Comparison of ENCODE assay signal across 19 cellular contexts in genomic region chr6:42962096-42962495, GRCh38. TPM values are rescaled to one million over a fixed set of nuclear protein-coding genes. Genes with fewer than 3 reads are reported as not detected.
A peak's percentile ranks its signal among the peaks of the same experiment; 100 is the strongest.
DNase-seq lines count a peak whose midpoint lies in the region; ATAC-seq, FAIRE-seq and TF ChIP-seq lines count a peak whose summit lies in the region.
"Had no signal": no experiment of that assay in that cellular context is flagged by ENCODE, and none has a peak within 500 bp of the region (broad histone marks: within the 10 kb centered on the region; RNA-seq: fewer than 3 reads in every experiment).

No MANE protein-coding gene starts in this region.

- ATAC-seq in right lobe of liver (no peak), HepG2 (no peak), T-helper 17 cell (no peak), HG03045 (IDR thresholded peaks at IDR 0.05; ENCODE audit: unreplicated experiment) (no peak)
- no peak for ATAC-seq in natural killer cell treated with Interleukin-12 subunit alpha and Interleukin-12 subunit beta and Interleukin-15 and Interleukin-18, amount 100 ng/mL, for 72 hours
- ATAC-seq in activated CD8-positive, alpha-beta memory T cell treated with anti-CD3 and anti-CD28 coated beads, Interleukin-2, amount 10 ng/mL, durations not matched to agents 7 days and 5 days: no peak
- ATAC-seq: A549 had no signal

- H3K27ac ChIP-seq in right lobe of liver: peak overlapping the region in 1 of 3 donors; percentile 93
- no peak overlapping the region for H3K27ac ChIP-seq in HepG2 (ENCODE audit: extremely low read length, insufficient read depth, low read length)
- no peak overlapping the region for H3K27ac ChIP-seq in PC-9
- H3K27ac ChIP-seq: A549; BLaER1 treated with 17β-estradiol and CSF1 and Interleukin-3, amounts not matched to agents 10 nM and 100 nM; KMS-11 had no signal

- TF ChIP-seq POLR2A in right lobe of liver (IDR thresholded peaks at IDR 0.05): no peak
- no peak for TF ChIP-seq POLR2A in HepG2 (IDR thresholded peaks at IDR 0.05; ENCODE audit: insufficient read depth in 1 of 2, low read depth in 2 of 2, low read length in 2 of 2)

- no peak for TF ChIP-seq EP300 in HepG2 (IDR thresholded peaks at IDR 0.05; ENCODE audit: low read depth in 2 of 2, low read length in 2 of 2)
- no peak for TF ChIP-seq EP300 in HepG2 (CRISPR knock-in tag; IDR thresholded peaks at IDR 0.05; ENCODE audit: borderline replicate concordance)

- H3K36me3 ChIP-seq in right lobe of liver (peaks cover 0 to 42% (median 18%) of the 10 kb centered on the region in 4 donors), HepG2 (replicated peaks in 1 of 2; ENCODE audit: control insufficient read depth in 1 of 2, insufficient read depth in 2 of 2, low read length in 2 of 2) (0 out of 5 replicates have a peak, but pooled peaks cover 0 to 1% of the 10 kb centered on the region in 2 experiments), PC-9 (ENCODE audit: low read depth) (no peaks in the 10 kb centered on the region; the same call in 1 of the 2 replicates)

- POLR2A ChIA-PET in HepG2 (lab: Yijun Ruan, JAX): interaction anchor here (0.7 to 4.3 kb wide), 3 partner anchors 23 to 213 kb away, joined by 3 to 36 read pairs (median 13); partner anchors contain the start of gene CNPY3
- POLR2A ChIA-PET in PC-9 (lab: Charles Lee; ENCODE audit: unreplicated experiment): no interaction called here

- no peaks in the 10 kb centered on the region for H3K27me3 Mint-ChIP-seq in T-helper 17 cell
- H3K27me3 Mint-ChIP-seq in natural killer cell treated with Interleukin-12 subunit alpha and Interleukin-12 subunit beta and Interleukin-15 and Interleukin-18, amount 100 ng/mL, for 72 hours: peaks cover 7 to 8% of the 10 kb centered on the region in 2 donors
- peaks cover 7% of the 10 kb centered on the region for H3K27me3 Mint-ChIP-seq in activated CD8-positive, alpha-beta memory T cell treated with anti-CD3 and anti-CD28 coated beads, Interleukin-2, amount 10 ng/mL, durations not matched to agents 7 days and 5 days

- no peaks in the 10 kb centered on the region for H3K9me2 ChIP-seq in PC-9 (ENCODE audit: insufficient read depth)

- H3K9ac ChIP-seq in HepG2 (ENCODE audit: insufficient read depth, low read depth, low read length): no peak overlapping the region
- H3K9ac ChIP-seq: KMS-11 had no signal

- H4K20me1 ChIP-seq in HepG2 (ENCODE audit: insufficient read depth, low read length): no peaks in the 10 kb centered on the region
- no peaks in the 10 kb centered on the region for H4K20me1 ChIP-seq in PC-9 (ENCODE audit: insufficient read depth)

- TF ChIP-seq CTCF in right lobe of liver (IDR thresholded peaks at IDR 0.05) (no peak), HepG2 (CRISPR knock-in tag; IDR thresholded peaks at IDR 0.05) (no peak), PC-9 (conservative IDR thresholded peaks at IDR 0.05) (no peak)

- no peak overlapping the region for H3K4me2 ChIP-seq in HepG2 (ENCODE audit: low read depth, low read length)
- no peak overlapping the region for H3K4me2 ChIP-seq in PC-9
- H3K4me2 ChIP-seq: A549; BLaER1 treated with 17β-estradiol and CSF1 and Interleukin-3, amounts not matched to agents 10 nM and 100 nM; KMS-11 had no signal

- H3K4me3 ChIP-seq in right lobe of liver (peak overlapping the region in 2 of 3 donors; percentile 86 to 93), HepG2 (replicated peaks in 1 of 3; ENCODE audit: insufficient read depth in 1 of 3, low read depth in 2 of 3, low read length in 3 of 3) (no peak overlapping the region), PC-9 (no peak overlapping the region)
- H3K4me3 ChIP-seq: A549; BLaER1 treated with 17β-estradiol and CSF1 and Interleukin-3, amounts not matched to agents 10 nM and 100 nM had no signal

- CTCF ChIA-PET in HepG2 (lab: Yijun Ruan, JAX; ENCODE audit: low intra/inter-chr PET ratio, low total read pairs): no interaction called here
- CTCF ChIA-PET in activated CD8-positive, alpha-beta memory T cell treated with anti-CD3 and anti-CD28 coated beads, Interleukin-2, amount 10 ng/mL, durations not matched to agents 7 days and 5 days (lab: Charles Lee): no interaction called here
- CTCF ChIA-PET in PC-9 (lab: Charles Lee): no interaction called here

- no peak overlapping the region for H3K27ac Mint-ChIP-seq in T-helper 17 cell
- no peak overlapping the region for H3K27ac Mint-ChIP-seq in natural killer cell treated with Interleukin-12 subunit alpha and Interleukin-12 subunit beta and Interleukin-15 and Interleukin-18, amount 100 ng/mL, for 72 hours
- H3K27ac Mint-ChIP-seq in activated CD8-positive, alpha-beta memory T cell treated with anti-CD3 and anti-CD28 coated beads, Interleukin-2, amount 10 ng/mL, durations not matched to agents 7 days and 5 days: no peak overlapping the region

- no peaks in the 10 kb centered on the region for H3K9me3 Mint-ChIP-seq in natural killer cell treated with Interleukin-12 subunit alpha and Interleukin-12 subunit beta and Interleukin-15 and Interleukin-18, amount 100 ng/mL, for 72 hours
- H3K9me3 Mint-ChIP-seq in activated CD8-positive, alpha-beta memory T cell treated with anti-CD3 and anti-CD28 coated beads, Interleukin-2, amount 10 ng/mL, durations not matched to agents 7 days and 5 days (ENCODE audit: low read depth): no peaks in the 10 kb centered on the region

- H3K9me3 ChIP-seq in right lobe of liver (no peaks in the 10 kb centered on the region), HepG2 (ENCODE audit: low read length) (no peaks in the 10 kb centered on the region), T-helper 17 cell (ENCODE audit: control insufficient read depth, low read length, poor library complexity, severe bottlenecking) (no peaks in the 10 kb centered on the region), PC-9 (ENCODE audit: insufficient read depth, low read depth) (no peaks in the 10 kb centered on the region)
- H3K9me3 ChIP-seq: A549; BLaER1 treated with 17β-estradiol and CSF1 and Interleukin-3, amounts not matched to agents 10 nM and 100 nM had no signal

- 100% methylated on average over 2 of the region's 12 CpGs for WGBS in right lobe of liver (ENCODE audit: insufficient coverage, low coverage, low lambda C conversion rate, missing lambda C conversion rate)
- WGBS in HepG2 (ENCODE audit: low lambda C conversion rate): 91% methylated on average over 12 of the region's 12 CpGs

- peaks cover 17% of the 10 kb centered on the region for H3K4me1 Mint-ChIP-seq in T-helper 17 cell
- peaks cover 9 to 11% of the 10 kb centered on the region in 2 donors for H3K4me1 Mint-ChIP-seq in natural killer cell treated with Interleukin-12 subunit alpha and Interleukin-12 subunit beta and Interleukin-15 and Interleukin-18, amount 100 ng/mL, for 72 hours (ENCODE audit: low read depth in 2 of 2)
- peaks cover 12% of the 10 kb centered on the region for H3K4me1 Mint-ChIP-seq in activated CD8-positive, alpha-beta memory T cell treated with anti-CD3 and anti-CD28 coated beads, Interleukin-2, amount 10 ng/mL, durations not matched to agents 7 days and 5 days

- peaks cover 0 to 8% (median 3%) of the 10 kb centered on the region in 4 donors for H3K4me1 ChIP-seq in right lobe of liver
- H3K4me1 ChIP-seq in HepG2 (ENCODE audit: insufficient read depth, low read length): peaks cover 33% of the 10 kb centered on the region
- H3K4me1 ChIP-seq in PC-9 (replicated peaks; ENCODE audit: insufficient read depth): peaks cover 11% of the 10 kb centered on the region

- H3K4me3 Mint-ChIP-seq in T-helper 17 cell: peak overlapping the region; percentile 31
- H3K4me3 Mint-ChIP-seq in natural killer cell treated with Interleukin-12 subunit alpha and Interleukin-12 subunit beta and Interleukin-15 and Interleukin-18, amount 100 ng/mL, for 72 hours: peak overlapping the region; percentile 30
- no peak overlapping the region for H3K4me3 Mint-ChIP-seq in activated CD8-positive, alpha-beta memory T cell treated with anti-CD3 and anti-CD28 coated beads, Interleukin-2, amount 10 ng/mL, durations not matched to agents 7 days and 5 days

- no peak for TF ChIP-seq RAD21 in HepG2 (CRISPR knock-in tag; IDR thresholded peaks at IDR 0.05)

- no peaks in the 10 kb centered on the region for H3K79me2 ChIP-seq in HepG2 (ENCODE audit: insufficient read depth, low read length)
- H3K79me2 ChIP-seq in PC-9 (ENCODE audit: low read depth): no peaks in the 10 kb centered on the region

- peaks cover 2% of the 10 kb centered on the region for H3K36me3 Mint-ChIP-seq in T-helper 17 cell (ENCODE audit: low read depth)
- no peaks in the 10 kb centered on the region for H3K36me3 Mint-ChIP-seq in natural killer cell treated with Interleukin-12 subunit alpha and Interleukin-12 subunit beta and Interleukin-15 and Interleukin-18, amount 100 ng/mL, for 72 hours
- peaks cover 9% of the 10 kb centered on the region for H3K36me3 Mint-ChIP-seq in activated CD8-positive, alpha-beta memory T cell treated with anti-CD3 and anti-CD28 coated beads, Interleukin-2, amount 10 ng/mL, durations not matched to agents 7 days and 5 days

- peaks cover 9% of the 10 kb centered on the region; the same call in 1 of the 2 replicates for H3F3A ChIP-seq in PC-9 (ENCODE audit: insufficient read depth, low read depth)

- BruUV-seq in HepG2 (replicated peaks; lab: Mats Ljungman, UMichigan): no TSS peak
- no TSS peak for BruUV-seq in PC-9 (replicated peaks; lab: Mats Ljungman, UMichigan)

- H2AFZ ChIP-seq in HepG2 (ENCODE audit: low read length) (no peak overlapping the region), PC-9 (no peak overlapping the region)

- DNase-seq in right lobe of liver (no peak), HepG2 (ENCODE audit: low spot score) (no peak), T-helper 17 cell (no peak), NCI-H345 (lab: John Stamatoyannopoulos, UW) (no peak), PC-9 (no peak)
- no peak for DNase-seq in natural killer cell treated with Interleukin-12 subunit alpha and Interleukin-12 subunit beta and Interleukin-15 and Interleukin-18, amount 100 ng/mL, for 72 hours (ENCODE audit: low spot score)
- DNase-seq in activated CD8-positive, alpha-beta memory T cell treated with anti-CD3 and anti-CD28 coated beads, Interleukin-2, amount 10 ng/mL, durations not matched to agents 7 days and 5 days: no peak
- DNase-seq: DND-41, HCEC 1CT, MV-4-11, NCI-H2227 treated with DMSO at 0.1 percent for 48 hours, OCI-M1, SHP77 treated with DMSO at 0.1 percent for 48 hours had no signal

- no peaks in the 10 kb centered on the region for H3K27me3 ChIP-seq in right lobe of liver
- H3K27me3 ChIP-seq in HepG2 (ENCODE audit: control insufficient read depth in 1 of 2, insufficient read depth in 2 of 2, low read length in 2 of 2): no peaks in the 10 kb centered on the region; a peak in 1 of 5 replicates
- no peaks in the 10 kb centered on the region for H3K27me3 ChIP-seq in PC-9 (ENCODE audit: insufficient read depth, low read depth)

- no peak for FAIRE-seq in HepG2 (lab: Jason Lieb, UNC)
- FAIRE-seq: A549, G401.6 had no signal

- intact Hi-C loops in right lobe of liver (cut with DNase I): no loop called here
- intact Hi-C loops in HepG2 (cut with micrococcal nuclease; ENCODE audit: unreplicated experiment): loop anchor here (5.0 kb wide), 1 partner anchor 50 kb away; the partner anchor contains the start of genes KLHDC3 and MEA1
- intact Hi-C loops in PC-9 (cut with micrococcal nuclease; ENCODE audit: unreplicated experiment): no loop called here

- in situ Hi-C loops in HepG2 (cut with HindIII; ENCODE audit: extremely low pct_ligation_motif_present, low pct_unique_long_range_greater_than_20kb): no loop called here

RNA-seq across cellular contexts. Expression of gene GNMT, which starts 1.5 kb away (rescaled TPM):
- total RNA-seq in right lobe of liver: 100 to 1,000 TPM in 3 of 6 experiments, 10 to 100 TPM in 3; 13.7 to 470 (median 107) TPM
- 7.0 and 7.3 TPM in 2 replicates for total RNA-seq in HepG2 (2016; rRNA removed; fragmentation: Illumina TruSeq; extraction: Trizol)
- total RNA-seq in HepG2 (2016; cell fraction: cytosol; rRNA removed; fragmentation: Illumina TruSeq; extraction: Trizol; ENCODE audit: low read depth): 3.1 and 3.3 TPM in 2 replicates
- 6.8 and 9.0 TPM in 2 replicates for total RNA-seq in HepG2 (2016; cell fraction: insoluble cytoplasmic fraction; rRNA removed; fragmentation: Illumina TruSeq; extraction: Trizol)
- total RNA-seq in HepG2 (2016; cell fraction: membrane; rRNA removed; fragmentation: Illumina TruSeq; extraction: Trizol): 3.4 and 3.5 TPM in 2 replicates
- total RNA-seq in HepG2 (2016; cell fraction: nucleus; rRNA removed; fragmentation: Illumina TruSeq; extraction: Trizol): 3.4 and 3.9 TPM in 2 replicates
- polyA plus RNA-seq in HepG2 (2011; rRNA removed): 2.8 and 3.8 TPM in 2 replicates
- 4.4 and 5.1 TPM in 2 replicates for polyA plus RNA-seq in HepG2 (2011; cell fraction: cytosol; rRNA removed)
- polyA plus RNA-seq in HepG2 (2011; cell fraction: nucleus; rRNA removed): 3.3 and 3.5 TPM in 2 replicates
- polyA plus RNA-seq in HepG2 (2012): 1.8 and 3.1 TPM in 2 replicates
- 2.8 and 3.0 TPM in 2 replicates for polyA plus RNA-seq in HepG2 (2016; cell fraction: cytosol; fragmentation: Illumina TruSeq; extraction: Trizol; ENCODE audit: low read depth)
- polyA plus RNA-seq in HepG2 (2016; cell fraction: insoluble cytoplasmic fraction; fragmentation: Illumina TruSeq; extraction: Trizol; ENCODE audit: low read depth): 7.2 and 7.5 TPM in 2 replicates
- 2.2 and 2.4 TPM in 2 replicates for polyA plus RNA-seq in HepG2 (2016; cell fraction: membrane; fragmentation: Illumina TruSeq; extraction: Trizol; ENCODE audit: low read depth)
- 6.3 and 6.4 TPM in 2 replicates for polyA plus RNA-seq in HepG2 (2016; cell fraction: nucleus; fragmentation: Illumina TruSeq; extraction: Trizol; ENCODE audit: insufficient read depth, low read depth)
- polyA minus RNA-seq in HepG2 (2011; rRNA and poly(A)+ RNA removed; ENCODE audit: low replicate concordance): 0.33 and 2.7 TPM in 2 replicates
- polyA minus RNA-seq in HepG2 (2011; cell fraction: cytosol; rRNA and poly(A)+ RNA removed): 0.79 and 1.4 TPM in 2 replicates
- 0.52 and 0.62 TPM in 2 replicates for polyA minus RNA-seq in HepG2 (2011; cell fraction: nucleus; rRNA and poly(A)+ RNA removed)
- total RNA-seq in T-helper 17 cell: 1 to 10 TPM in 1 of 2 donors, under 1 TPM in 1; 0.97 to 1.5 TPM
- total RNA-seq in natural killer cell treated with Interleukin-12 subunit alpha and Interleukin-12 subunit beta and Interleukin-15 and Interleukin-18, amount 100 ng/mL, for 72 hours: 1 to 10 TPM in 1 of 2 donors, under 1 TPM in 1; 0.26 to 1.1 TPM
- under 1 TPM; 0.26 to 0.70 TPM for total RNA-seq in activated CD8-positive, alpha-beta memory T cell treated with anti-CD3 and anti-CD28 coated beads, Interleukin-2, amount 10 ng/mL, durations not matched to agents 7 days and 5 days
- total RNA-seq in PC-9 (2021): 0.57 TPM in 1 of 2 replicates, not detected in the other

RNA-seq across cellular contexts. Expression of gene PEX6, which starts 16.9 kb away (rescaled TPM):
- total RNA-seq in right lobe of liver: 10 to 100 TPM; 15.7 to 25.9 (median 21.3) TPM
- 3.6 and 5.1 TPM in 2 replicates for total RNA-seq in HepG2 (2016; rRNA removed; fragmentation: Illumina TruSeq; extraction: Trizol)
- total RNA-seq in HepG2 (2016; cell fraction: cytosol; rRNA removed; fragmentation: Illumina TruSeq; extraction: Trizol; ENCODE audit: low read depth): 0.61 and 1.2 TPM in 2 replicates
- total RNA-seq in HepG2 (2016; cell fraction: insoluble cytoplasmic fraction; rRNA removed; fragmentation: Illumina TruSeq; extraction: Trizol): 2.9 and 4.9 TPM in 2 replicates
- total RNA-seq in HepG2 (2016; cell fraction: membrane; rRNA removed; fragmentation: Illumina TruSeq; extraction: Trizol): 2.1 TPM in 2 replicates
- total RNA-seq in HepG2 (2016; cell fraction: nucleus; rRNA removed; fragmentation: Illumina TruSeq; extraction: Trizol): 5.5 and 5.6 TPM in 2 replicates
- 6.7 and 8.5 TPM in 2 replicates for polyA plus RNA-seq in HepG2 (2011; rRNA removed)
- polyA plus RNA-seq in HepG2 (2011; cell fraction: cytosol; rRNA removed): 5.0 and 6.5 TPM in 2 replicates
- 46.4 and 54.7 TPM in 2 replicates for polyA plus RNA-seq in HepG2 (2011; cell fraction: nucleus; rRNA removed)
- 8.5 and 12.2 TPM in 2 replicates for polyA plus RNA-seq in HepG2 (2012)
- polyA plus RNA-seq in HepG2 (2016; cell fraction: cytosol; fragmentation: Illumina TruSeq; extraction: Trizol; ENCODE audit: low read depth): 0.38 and 0.54 TPM in 2 replicates
- 2.3 and 3.1 TPM in 2 replicates for polyA plus RNA-seq in HepG2 (2016; cell fraction: insoluble cytoplasmic fraction; fragmentation: Illumina TruSeq; extraction: Trizol; ENCODE audit: low read depth)
- 1.00 and 1.0 TPM in 2 replicates for polyA plus RNA-seq in HepG2 (2016; cell fraction: membrane; fragmentation: Illumina TruSeq; extraction: Trizol; ENCODE audit: low read depth)
- polyA plus RNA-seq in HepG2 (2016; cell fraction: nucleus; fragmentation: Illumina TruSeq; extraction: Trizol; ENCODE audit: insufficient read depth, low read depth): 8.5 and 8.9 TPM in 2 replicates
- polyA minus RNA-seq in HepG2 (2011; rRNA and poly(A)+ RNA removed; ENCODE audit: low replicate concordance): 13.3 and 14.3 TPM in 2 replicates
- 4.7 and 7.1 TPM in 2 replicates for polyA minus RNA-seq in HepG2 (2011; cell fraction: cytosol; rRNA and poly(A)+ RNA removed)
- polyA minus RNA-seq in HepG2 (2011; cell fraction: nucleus; rRNA and poly(A)+ RNA removed): 7.8 and 8.2 TPM in 2 replicates
- 10 to 100 TPM; 10.2 to 15.5 TPM for total RNA-seq in T-helper 17 cell
- 10 to 100 TPM; 14.1 to 18.7 TPM for total RNA-seq in natural killer cell treated with Interleukin-12 subunit alpha and Interleukin-12 subunit beta and Interleukin-15 and Interleukin-18, amount 100 ng/mL, for 72 hours
- 10 to 100 TPM; 24.7 to 26.3 TPM for total RNA-seq in activated CD8-positive, alpha-beta memory T cell treated with anti-CD3 and anti-CD28 coated beads, Interleukin-2, amount 10 ng/mL, durations not matched to agents 7 days and 5 days
- total RNA-seq in PC-9 (2021): 25.9 and 31.3 TPM in 2 replicates

RNA-seq across cellular contexts. Expression of gene PPP2R5D, which starts 22.3 kb away (rescaled TPM):
- total RNA-seq in right lobe of liver (10 to 100 TPM; 11.5 to 24.0 (median 16.3) TPM), HepG2 (2016; rRNA removed; fragmentation: Illumina TruSeq; extraction: Trizol) (55.6 and 60.4 TPM in 2 replicates), T-helper 17 cell (10 to 100 TPM; 27.5 to 28.4 TPM), PC-9 (2021) (42.9 and 53.7 TPM in 2 replicates)
- 8.7 and 10.0 TPM in 2 replicates for total RNA-seq in HepG2 (2016; cell fraction: cytosol; rRNA removed; fragmentation: Illumina TruSeq; extraction: Trizol; ENCODE audit: low read depth)
- 50.4 and 57.8 TPM in 2 replicates for total RNA-seq in HepG2 (2016; cell fraction: insoluble cytoplasmic fraction; rRNA removed; fragmentation: Illumina TruSeq; extraction: Trizol)
- 26.0 and 26.2 TPM in 2 replicates for total RNA-seq in HepG2 (2016; cell fraction: membrane; rRNA removed; fragmentation: Illumina TruSeq; extraction: Trizol)
- 32.7 and 35.1 TPM in 2 replicates for total RNA-seq in HepG2 (2016; cell fraction: nucleus; rRNA removed; fragmentation: Illumina TruSeq; extraction: Trizol)
- 39.4 and 53.7 TPM in 2 replicates for polyA plus RNA-seq in HepG2 (2011; rRNA removed)
- polyA plus RNA-seq in HepG2 (2011; cell fraction: cytosol; rRNA removed): 41.3 and 44.3 TPM in 2 replicates
- polyA plus RNA-seq in HepG2 (2011; cell fraction: nucleus; rRNA removed): 50.5 and 51.8 TPM in 2 replicates
- 34.9 and 36.8 TPM in 2 replicates for polyA plus RNA-seq in HepG2 (2012)
- polyA plus RNA-seq in HepG2 (2016; cell fraction: cytosol; fragmentation: Illumina TruSeq; extraction: Trizol; ENCODE audit: low read depth): 7.3 and 8.1 TPM in 2 replicates
- 57.4 and 66.7 TPM in 2 replicates for polyA plus RNA-seq in HepG2 (2016; cell fraction: insoluble cytoplasmic fraction; fragmentation: Illumina TruSeq; extraction: Trizol; ENCODE audit: low read depth)
- 15.9 and 19.4 TPM in 2 replicates for polyA plus RNA-seq in HepG2 (2016; cell fraction: membrane; fragmentation: Illumina TruSeq; extraction: Trizol; ENCODE audit: low read depth)
- polyA plus RNA-seq in HepG2 (2016; cell fraction: nucleus; fragmentation: Illumina TruSeq; extraction: Trizol; ENCODE audit: insufficient read depth, low read depth): 64.1 and 68.3 TPM in 2 replicates
- polyA minus RNA-seq in HepG2 (2011; rRNA and poly(A)+ RNA removed; ENCODE audit: low replicate concordance): 93.1 and 95.5 TPM in 2 replicates
- polyA minus RNA-seq in HepG2 (2011; cell fraction: cytosol; rRNA and poly(A)+ RNA removed): 33.1 and 38.4 TPM in 2 replicates
- polyA minus RNA-seq in HepG2 (2011; cell fraction: nucleus; rRNA and poly(A)+ RNA removed): 16.5 and 18.2 TPM in 2 replicates
- 10 to 100 TPM; 38.9 to 47.8 TPM for total RNA-seq in natural killer cell treated with Interleukin-12 subunit alpha and Interleukin-12 subunit beta and Interleukin-15 and Interleukin-18, amount 100 ng/mL, for 72 hours
- total RNA-seq in activated CD8-positive, alpha-beta memory T cell treated with anti-CD3 and anti-CD28 coated beads, Interleukin-2, amount 10 ng/mL, durations not matched to agents 7 days and 5 days: 10 to 100 TPM; 53.0 to 58.4 TPM

RNA-seq across cellular contexts. Expression of gene CNPY3, which starts 32.8 kb away (rescaled TPM):
- 10 to 100 TPM; 11.1 to 75.4 (median 28.8) TPM for total RNA-seq in right lobe of liver
- total RNA-seq in HepG2 (2016; rRNA removed; fragmentation: Illumina TruSeq; extraction: Trizol): 31.4 and 60.2 TPM in 2 replicates
- 25.4 and 31.7 TPM in 2 replicates for total RNA-seq in HepG2 (2016; cell fraction: cytosol; rRNA removed; fragmentation: Illumina TruSeq; extraction: Trizol; ENCODE audit: low read depth)
- 32.0 and 60.7 TPM in 2 replicates for total RNA-seq in HepG2 (2016; cell fraction: insoluble cytoplasmic fraction; rRNA removed; fragmentation: Illumina TruSeq; extraction: Trizol)
- total RNA-seq in HepG2 (2016; cell fraction: membrane; rRNA removed; fragmentation: Illumina TruSeq; extraction: Trizol): 38.9 and 45.0 TPM in 2 replicates
- 42.6 and 49.4 TPM in 2 replicates for total RNA-seq in HepG2 (2016; cell fraction: nucleus; rRNA removed; fragmentation: Illumina TruSeq; extraction: Trizol)
- polyA plus RNA-seq in HepG2 (2011; rRNA removed): 38.3 and 42.3 TPM in 2 replicates
- polyA plus RNA-seq in HepG2 (2011; cell fraction: cytosol; rRNA removed): 43.4 and 51.8 TPM in 2 replicates
- polyA plus RNA-seq in HepG2 (2011; cell fraction: nucleus; rRNA removed): 30.8 and 35.3 TPM in 2 replicates
- polyA plus RNA-seq in HepG2 (2012): 51.7 and 54.0 TPM in 2 replicates
- 38.7 and 48.0 TPM in 2 replicates for polyA plus RNA-seq in HepG2 (2016; cell fraction: cytosol; fragmentation: Illumina TruSeq; extraction: Trizol; ENCODE audit: low read depth)
- 35.6 and 38.7 TPM in 2 replicates for polyA plus RNA-seq in HepG2 (2016; cell fraction: insoluble cytoplasmic fraction; fragmentation: Illumina TruSeq; extraction: Trizol; ENCODE audit: low read depth)
- polyA plus RNA-seq in HepG2 (2016; cell fraction: membrane; fragmentation: Illumina TruSeq; extraction: Trizol; ENCODE audit: low read depth): 44.3 and 50.0 TPM in 2 replicates
- 94.9 and 101 TPM in 2 replicates for polyA plus RNA-seq in HepG2 (2016; cell fraction: nucleus; fragmentation: Illumina TruSeq; extraction: Trizol; ENCODE audit: insufficient read depth, low read depth)
- polyA minus RNA-seq in HepG2 (2011; rRNA and poly(A)+ RNA removed; ENCODE audit: low replicate concordance): 28.5 and 45.2 TPM in 2 replicates
- 16.2 and 20.4 TPM in 2 replicates for polyA minus RNA-seq in HepG2 (2011; cell fraction: cytosol; rRNA and poly(A)+ RNA removed)
- polyA minus RNA-seq in HepG2 (2011; cell fraction: nucleus; rRNA and poly(A)+ RNA removed): 9.7 and 11.9 TPM in 2 replicates
- total RNA-seq in T-helper 17 cell: 10 to 100 TPM; 45.7 to 51.9 TPM
- total RNA-seq in natural killer cell treated with Interleukin-12 subunit alpha and Interleukin-12 subunit beta and Interleukin-15 and Interleukin-18, amount 100 ng/mL, for 72 hours: 10 to 100 TPM; 35.4 to 38.2 TPM
- 10 to 100 TPM; 44.1 to 56.4 TPM for total RNA-seq in activated CD8-positive, alpha-beta memory T cell treated with anti-CD3 and anti-CD28 coated beads, Interleukin-2, amount 10 ng/mL, durations not matched to agents 7 days and 5 days
- 47.7 and 54.8 TPM in 2 replicates for total RNA-seq in PC-9 (2021)

RNA-seq across cellular contexts. Expression of gene PTCRA, which starts 46.2 kb away (rescaled TPM):
- total RNA-seq in right lobe of liver (under 1 TPM in 3 of 6 experiments, not detected in 3; 0.31 to 0.46 (median 0.37) TPM), HepG2 (2016; rRNA removed; fragmentation: Illumina TruSeq; extraction: Trizol) (not detected in 2 replicates), T-helper 17 cell (10 to 100 TPM in 1 of 2 donors, 1 to 10 TPM in 1; 1.8 to 35.0 TPM), PC-9 (2021) (not detected in 2 replicates)
- total RNA-seq in HepG2 (2016; cell fraction: cytosol; rRNA removed; fragmentation: Illumina TruSeq; extraction: Trizol; ENCODE audit: low read depth): not detected in 2 replicates
- total RNA-seq in HepG2 (2016; cell fraction: insoluble cytoplasmic fraction; rRNA removed; fragmentation: Illumina TruSeq; extraction: Trizol): not detected in 2 replicates
- total RNA-seq in HepG2 (2016; cell fraction: membrane; rRNA removed; fragmentation: Illumina TruSeq; extraction: Trizol): not detected in 2 replicates
- not detected in 2 replicates for total RNA-seq in HepG2 (2016; cell fraction: nucleus; rRNA removed; fragmentation: Illumina TruSeq; extraction: Trizol)
- not detected in 2 replicates for polyA plus RNA-seq in HepG2 (2011; rRNA removed)
- not detected in 2 replicates for polyA plus RNA-seq in HepG2 (2011; cell fraction: cytosol; rRNA removed)
- polyA plus RNA-seq in HepG2 (2011; cell fraction: nucleus; rRNA removed): 0.12 and 0.51 TPM in 2 replicates
- polyA plus RNA-seq in HepG2 (2012): not detected in 2 replicates
- polyA plus RNA-seq in HepG2 (2016; cell fraction: cytosol; fragmentation: Illumina TruSeq; extraction: Trizol; ENCODE audit: low read depth): not detected in 2 replicates
- polyA plus RNA-seq in HepG2 (2016; cell fraction: insoluble cytoplasmic fraction; fragmentation: Illumina TruSeq; extraction: Trizol; ENCODE audit: low read depth): not detected in 2 replicates
- not detected in 2 replicates for polyA plus RNA-seq in HepG2 (2016; cell fraction: membrane; fragmentation: Illumina TruSeq; extraction: Trizol; ENCODE audit: low read depth)
- polyA plus RNA-seq in HepG2 (2016; cell fraction: nucleus; fragmentation: Illumina TruSeq; extraction: Trizol; ENCODE audit: insufficient read depth, low read depth): not detected in 2 replicates
- polyA minus RNA-seq in HepG2 (2011; rRNA and poly(A)+ RNA removed; ENCODE audit: low replicate concordance): not detected in 2 replicates
- not detected in 2 replicates for polyA minus RNA-seq in HepG2 (2011; cell fraction: cytosol; rRNA and poly(A)+ RNA removed)
- polyA minus RNA-seq in HepG2 (2011; cell fraction: nucleus; rRNA and poly(A)+ RNA removed): not detected in 2 replicates
- not detected for total RNA-seq in natural killer cell treated with Interleukin-12 subunit alpha and Interleukin-12 subunit beta and Interleukin-15 and Interleukin-18, amount 100 ng/mL, for 72 hours
- not detected for total RNA-seq in activated CD8-positive, alpha-beta memory T cell treated with anti-CD3 and anti-CD28 coated beads, Interleukin-2, amount 10 ng/mL, durations not matched to agents 7 days and 5 days
- total RNA-seq: RPMI7951 had no signal
- polyA plus RNA-seq: A549 had no signal

Comparison
In these comparisons a context has a peak if more than half of its experiments do, and no peak if none do; other contexts are left out.
1. H3K4me3 ChIP-seq: peak in right lobe of liver (2 of 3); none in HepG2 (0 of 3) and PC-9 (single experiment).